ENCODE assay signal across 10 cellular contexts in the genomic region with DNA sequence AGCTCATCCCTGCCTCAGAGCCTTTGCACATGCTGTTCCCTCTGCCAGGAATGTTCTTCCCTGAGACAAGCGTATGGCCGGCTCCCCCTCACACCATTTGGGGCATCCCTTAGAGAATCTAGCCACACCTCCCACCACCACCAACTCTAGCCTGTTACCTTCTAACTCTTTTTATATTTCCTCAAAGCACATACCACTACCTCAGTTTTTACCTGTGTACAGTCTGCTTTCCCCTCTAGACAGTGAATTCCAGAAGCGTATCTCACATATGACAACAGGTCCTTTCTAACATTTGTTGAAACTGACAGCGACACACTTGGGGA.
DNase-seq lines count a peak whose midpoint lies in the region; ATAC-seq and TF ChIP-seq lines count a peak whose summit lies in the region.
"Had no signal": no experiment of that assay in that cellular context is flagged by ENCODE, and none has a peak within 500 bp of the region (broad histone marks: within the 10 kb centered on the region; RNA-seq: fewer than 3 reads in every experiment).

No MANE protein-coding gene starts in this region.

- peak overlapping the region; percentile 27 for H3K27ac ChIP-seq in layer of hippocampus (ENCODE audit: low read depth, low read length)
- H3K27ac ChIP-seq: SJCRH30 had no signal

- no peaks in the 10 kb centered on the region for H3K27me3 ChIP-seq in layer of hippocampus (ENCODE audit: control insufficient read depth, insufficient read depth, low read length)
- H3K27me3 ChIP-seq: SJCRH30 had no signal

- no peaks in the 10 kb centered on the region for H3K27me3 Mint-ChIP-seq in activated B cell treated with CpG ODN at 0.5 μM for 24 hours
- H3K27me3 Mint-ChIP-seq in stimulated activated naive B cell treated with anti-CD40 and anti-IgM and Interleukin-4, amounts not matched to agents 10 μg/mL and 1 μg/mL and 100 μg/mL, for 72 hours = no peaks in the 10 kb centered on the region

- peak overlapping the region; percentile 82 for H3K4me3 Mint-ChIP-seq in activated B cell treated with CpG ODN at 0.5 μM for 24 hours
- peak overlapping the region; percentile 80 to 83 for H3K4me3 Mint-ChIP-seq in stimulated activated naive B cell treated with anti-CD40 and anti-IgM and Interleukin-4, amounts not matched to agents 10 μg/mL and 1 μg/mL and 100 μg/mL, for 72 hours

- intact Hi-C loops in activated B cell treated with CpG ODN at 0.5 μM for 24 hours (cut with micrococcal nuclease) = loop anchor here (1.0 kb wide), 1 partner anchor 75 kb away; a partner anchor contains a TSS

- H3K27ac Mint-ChIP-seq in activated B cell treated with CpG ODN at 0.5 μM for 24 hours = peak overlapping the region; percentile 98
- peak overlapping the region; percentile 97 for H3K27ac Mint-ChIP-seq in stimulated activated naive B cell treated with anti-CD40 and anti-IgM and Interleukin-4, amounts not matched to agents 10 μg/mL and 1 μg/mL and 100 μg/mL, for 72 hours

- peaks cover 1% of the 10 kb centered on the region for H3K36me3 Mint-ChIP-seq in activated B cell treated with CpG ODN at 0.5 μM for 24 hours (ENCODE audit: low read depth)
- H3K36me3 Mint-ChIP-seq in stimulated activated naive B cell treated with anti-CD40 and anti-IgM and Interleukin-4, amounts not matched to agents 10 μg/mL and 1 μg/mL and 100 μg/mL, for 72 hours = peaks cover 1 to 8% of the 10 kb centered on the region in 2 donors

- TF ChIP-seq POLR2A in GM10847 (IDR thresholded peaks at IDR 0.05; ENCODE audit: extremely low read depth, insufficient read length) = peak; percentile 11

- ATAC-seq in activated B cell treated with CpG ODN at 0.5 μM for 24 hours (ENCODE audit: low read depth) (no peak), HG03025 (IDR thresholded peaks at IDR 0.05; ENCODE audit: low FRiP score, unreplicated experiment) (no peak), GM18907 (IDR thresholded peaks at IDR 0.05; ENCODE audit: unreplicated experiment) (no peak)
- no peak for ATAC-seq in stimulated activated naive B cell treated with anti-CD40 and anti-IgM and Interleukin-4, amounts not matched to agents 10 μg/mL and 1 μg/mL and 100 μg/mL, for 72 hours (replicated peaks)

- no peak for TF ChIP-seq CTCF in activated B cell treated with CpG ODN at 0.5 μM for 24 hours (IDR thresholded peaks at IDR 0.05)

- peaks cover 92% of the 10 kb centered on the region for H3K4me1 Mint-ChIP-seq in activated B cell treated with CpG ODN at 0.5 μM for 24 hours
- peaks cover 70 to 95% of the 10 kb centered on the region in 2 donors for H3K4me1 Mint-ChIP-seq in stimulated activated naive B cell treated with anti-CD40 and anti-IgM and Interleukin-4, amounts not matched to agents 10 μg/mL and 1 μg/mL and 100 μg/mL, for 72 hours

- no peaks in the 10 kb centered on the region for H3K9me3 Mint-ChIP-seq in activated B cell treated with CpG ODN at 0.5 μM for 24 hours
- H3K9me3 Mint-ChIP-seq in stimulated activated naive B cell treated with anti-CD40 and anti-IgM and Interleukin-4, amounts not matched to agents 10 μg/mL and 1 μg/mL and 100 μg/mL, for 72 hours = peaks cover 0 to 2% of the 10 kb centered on the region in 2 donors

- CTCF ChIA-PET in activated B cell treated with CpG ODN at 0.5 μM for 24 hours (lab: Charles Lee) = interaction anchor here (1.3 kb wide), 1 partner anchor 102 kb away, joined by 5 read pairs; no protein-coding TSS in a partner anchor

- POLR2A ChIA-PET in activated B cell treated with CpG ODN at 0.5 μM for 24 hours (lab: Charles Lee) = interaction anchor here (0.6 to 2.8 kb wide), 13 partner anchors 8 to 317 kb away, joined by 3 to 18 read pairs (median 6); a partner anchor contains a TSS

- DNase-seq in activated B cell treated with CpG ODN at 0.5 μM for 24 hours = peak; percentile 31
- DNase-seq in stimulated activated naive B cell treated with anti-CD40 and anti-IgM and Interleukin-4, amounts not matched to agents 10 μg/mL and 1 μg/mL and 100 μg/mL, for 72 hours = no peak
- DNase-seq in iPS-NIHi7 (ENCODE audit: extremely low spot score) = no peak
- DNase-seq in glomerular visceral epithelial cell (ENCODE audit: extremely low spot score) = no peak
- DNase-seq: NCI-H345, SJCRH30 had no signal
